Comparison of ENCODE assay signal across 1 cellular context in the genomic region with DNA sequence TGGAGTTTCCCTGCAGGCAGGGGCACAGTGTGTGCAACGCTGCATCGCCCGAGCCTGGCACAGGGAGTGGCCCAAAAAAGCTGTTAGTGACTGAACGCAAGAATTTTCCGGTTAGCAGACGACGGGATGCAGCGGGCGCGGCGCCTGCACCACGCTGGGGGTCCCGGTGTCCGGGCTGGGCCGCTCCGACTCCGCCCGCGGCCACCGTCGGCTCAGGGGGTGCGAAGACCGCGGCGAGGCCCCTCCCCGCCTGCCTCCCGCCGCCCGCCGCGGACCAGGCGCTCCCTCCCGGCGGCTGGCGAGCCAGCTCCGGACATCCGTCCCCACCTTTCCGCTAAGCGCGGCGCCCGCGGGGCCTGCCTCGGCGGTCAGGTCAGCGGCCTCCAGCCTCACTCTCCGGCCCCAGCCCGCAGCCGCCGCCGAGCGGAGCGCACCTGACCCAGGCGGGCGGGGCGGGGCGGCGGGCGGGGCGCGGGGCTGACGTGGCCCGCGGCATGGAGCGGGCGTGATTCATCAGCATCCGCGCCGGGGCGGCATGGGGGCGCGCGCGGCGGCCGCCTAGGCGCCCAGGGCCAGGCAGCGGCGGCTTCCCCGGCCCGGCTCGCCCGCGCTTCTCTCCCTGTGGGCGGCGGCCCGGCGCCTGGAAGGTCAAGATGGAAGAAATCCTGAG.
TF ChIP-seq lines count a peak whose summit lies in the region.

TSS of gene ARFGEF3 (plus strand) at position 506 of the 670 bp plus-strand sequence. CDS start at position 654, 148 bp downstream.

TF ChIP-seq in HepG2, 621 proteins besides CTCF, POLR2A, EP300 and RAD21 (continued from another document and continues in another):
- TF ChIP-seq, protein P1, sequence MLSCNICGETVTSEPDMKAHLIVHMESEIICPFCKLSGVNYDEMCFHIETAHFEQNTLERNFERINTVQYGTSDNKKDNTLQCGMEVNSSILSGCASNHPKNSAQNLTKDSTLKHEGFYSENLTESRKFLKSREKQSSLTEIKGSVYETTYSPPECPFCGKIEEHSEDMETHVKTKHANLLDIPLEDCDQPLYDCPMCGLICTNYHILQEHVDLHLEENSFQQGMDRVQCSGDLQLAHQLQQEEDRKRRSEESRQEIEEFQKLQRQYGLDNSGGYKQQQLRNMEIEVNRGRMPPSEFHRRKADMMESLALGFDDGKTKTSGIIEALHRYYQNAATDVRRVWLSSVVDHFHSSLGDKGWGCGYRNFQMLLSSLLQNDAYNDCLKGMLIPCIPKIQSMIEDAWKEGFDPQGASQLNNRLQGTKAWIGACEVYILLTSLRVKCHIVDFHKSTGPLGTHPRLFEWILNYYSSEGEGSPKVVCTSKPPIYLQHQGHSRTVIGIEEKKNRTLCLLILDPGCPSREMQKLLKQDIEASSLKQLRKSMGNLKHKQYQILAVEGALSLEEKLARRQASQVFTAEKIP (CRISPR knock-in tag; IDR thresholded peaks at IDR 0.05; ENCODE audit: borderline replicate concordance), result no peak
- TF ChIP-seq ZNF644 (CRISPR knock-in tag; IDR thresholded peaks at IDR 0.05; ENCODE audit: low read depth) (no peak), ETV6 (CRISPR knock-in tag; conservative IDR thresholded peaks at IDR 0.05) (0 out of 2 replicates have a peak, but pooled peaks have one; percentile 27), ZNF280B (CRISPR knock-in tag; IDR thresholded peaks at IDR 0.05; ENCODE audit: borderline replicate concordance) (0 out of 2 replicates have a peak, but pooled peaks have one; percentile 67), SAP130 (CRISPR knock-in tag; IDR thresholded peaks at IDR 0.05; ENCODE audit: low read depth) (peak; percentile 30), NFRKB (IDR thresholded peaks at IDR 0.05) (no peak), CAMTA2 (CRISPR knock-in tag; IDR thresholded peaks at IDR 0.05; ENCODE audit: borderline replicate concordance) (0 out of 2 replicates have a peak, but pooled peaks have one; percentile 21), ISL2 (CRISPR knock-in tag; IDR thresholded peaks at IDR 0.05) (no peak), SMC3 (IDR thresholded peaks at IDR 0.05; ENCODE audit: low read length) (no peak), CBX5 (CRISPR knock-in tag; IDR thresholded peaks at IDR 0.05; ENCODE audit: borderline replicate concordance) (no peak), JDP2 (CRISPR knock-in tag; IDR thresholded peaks at IDR 0.05; ENCODE audit: borderline replicate concordance) (peak; percentile 40; the same call in 1 of the 2 replicates), ZNF879 (CRISPR knock-in tag; IDR thresholded peaks at IDR 0.05) (no peak), ATF2 (CRISPR knock-in tag; IDR thresholded peaks at IDR 0.05) (no peak), MED13 (CRISPR knock-in tag; IDR thresholded peaks at IDR 0.05) (no peak; the same call in 1 of the 2 replicates), EHMT2 (IDR thresholded peaks at IDR 0.05; ENCODE audit: borderline replicate concordance, low read depth, low read length) (no peak), FOXA3 (CRISPR knock-in tag; IDR thresholded peaks at IDR 0.05) (no peak), RARG (CRISPR knock-in tag; IDR thresholded peaks at IDR 0.05; ENCODE audit: low read depth) (no peak), THYN1 (CRISPR knock-in tag; IDR thresholded peaks at IDR 0.05; ENCODE audit: borderline replicate concordance, low read depth) (no peak), ZNF639 (CRISPR knock-in tag; conservative IDR thresholded peaks at IDR 0.05) (no peak), NONO (IDR thresholded peaks at IDR 0.05) (no peak), NONO (CRISPR knock-in tag; conservative IDR thresholded peaks at IDR 0.05) (no peak), MAFF (IDR thresholded peaks at IDR 0.05; ENCODE audit: low read depth, low read length) (no peak), ZIK1 (CRISPR knock-in tag; IDR thresholded peaks at IDR 0.05; ENCODE audit: borderline replicate concordance, low read depth) (peak; percentile 67; the same call in 1 of the 2 replicates), SALL1 (CRISPR knock-in tag; IDR thresholded peaks at IDR 0.05) (peak; percentile 17; the same call in 1 of the 2 replicates), ZBTB25 (CRISPR knock-in tag; IDR thresholded peaks at IDR 0.05) (no peak), FOXJ3 (CRISPR knock-in tag; IDR thresholded peaks at IDR 0.05; ENCODE audit: borderline replicate concordance) (no peak), ZNF451 (CRISPR knock-in tag; IDR thresholded peaks at IDR 0.05) (no peak), JARID2 (CRISPR knock-in tag; IDR thresholded peaks at IDR 0.05; ENCODE audit: insufficient replicate concordance) (no peak), IKZF5 (CRISPR knock-in tag; IDR thresholded peaks at IDR 0.05) (no peak), DR1 (CRISPR knock-in tag; IDR thresholded peaks at IDR 0.05) (no peak; the same call in 1 of the 2 replicates)
- TF ChIP-seq, protein P2, sequence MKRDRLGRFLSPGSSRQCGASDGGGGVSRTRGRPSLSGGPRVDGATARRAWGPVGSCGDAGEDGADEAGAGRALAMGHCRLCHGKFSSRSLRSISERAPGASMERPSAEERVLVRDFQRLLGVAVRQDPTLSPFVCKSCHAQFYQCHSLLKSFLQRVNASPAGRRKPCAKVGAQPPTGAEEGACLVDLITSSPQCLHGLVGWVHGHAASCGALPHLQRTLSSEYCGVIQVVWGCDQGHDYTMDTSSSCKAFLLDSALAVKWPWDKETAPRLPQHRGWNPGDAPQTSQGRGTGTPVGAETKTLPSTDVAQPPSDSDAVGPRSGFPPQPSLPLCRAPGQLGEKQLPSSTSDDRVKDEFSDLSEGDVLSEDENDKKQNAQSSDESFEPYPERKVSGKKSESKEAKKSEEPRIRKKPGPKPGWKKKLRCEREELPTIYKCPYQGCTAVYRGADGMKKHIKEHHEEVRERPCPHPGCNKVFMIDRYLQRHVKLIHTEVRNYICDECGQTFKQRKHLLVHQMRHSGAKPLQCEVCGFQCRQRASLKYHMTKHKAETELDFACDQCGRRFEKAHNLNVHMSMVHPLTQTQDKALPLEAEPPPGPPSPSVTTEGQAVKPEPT (CRISPR knock-in tag; IDR thresholded peaks at IDR 0.05; ENCODE audit: low read depth), result peak; percentile 49; the same call in 1 of the 2 replicates
- TF ChIP-seq, protein P3, sequence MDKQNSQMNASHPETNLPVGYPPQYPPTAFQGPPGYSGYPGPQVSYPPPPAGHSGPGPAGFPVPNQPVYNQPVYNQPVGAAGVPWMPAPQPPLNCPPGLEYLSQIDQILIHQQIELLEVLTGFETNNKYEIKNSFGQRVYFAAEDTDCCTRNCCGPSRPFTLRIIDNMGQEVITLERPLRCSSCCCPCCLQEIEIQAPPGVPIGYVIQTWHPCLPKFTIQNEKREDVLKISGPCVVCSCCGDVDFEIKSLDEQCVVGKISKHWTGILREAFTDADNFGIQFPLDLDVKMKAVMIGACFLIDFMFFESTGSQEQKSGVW (CRISPR knock-in tag; IDR thresholded peaks at IDR 0.05; ENCODE audit: borderline replicate concordance), result no peak
- TF ChIP-seq, protein P4, sequence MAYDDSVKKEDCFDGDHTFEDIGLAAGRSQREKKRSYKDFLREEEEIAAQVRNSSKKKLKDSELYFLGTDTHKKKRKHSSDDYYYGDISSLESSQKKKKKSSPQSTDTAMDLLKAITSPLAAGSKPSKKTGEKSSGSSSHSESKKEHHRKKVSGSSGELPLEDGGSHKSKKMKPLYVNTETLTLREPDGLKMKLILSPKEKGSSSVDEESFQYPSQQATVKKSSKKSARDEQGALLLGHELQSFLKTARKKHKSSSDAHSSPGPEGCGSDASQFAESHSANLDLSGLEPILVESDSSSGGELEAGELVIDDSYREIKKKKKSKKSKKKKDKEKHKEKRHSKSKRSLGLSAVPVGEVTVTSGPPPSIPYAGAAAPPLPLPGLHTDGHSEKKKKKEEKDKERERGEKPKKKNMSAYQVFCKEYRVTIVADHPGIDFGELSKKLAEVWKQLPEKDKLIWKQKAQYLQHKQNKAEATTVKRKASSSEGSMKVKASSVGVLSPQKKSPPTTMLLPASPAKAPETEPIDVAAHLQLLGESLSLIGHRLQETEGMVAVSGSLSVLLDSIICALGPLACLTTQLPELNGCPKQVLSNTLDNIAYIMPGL (CRISPR knock-in tag; IDR thresholded peaks at IDR 0.05; ENCODE audit: borderline replicate concordance in 1 of 2, low read depth in 1 of 2), result peak; percentile 27 to 34; a peak in 2 of 4 replicates
- TF ChIP-seq, protein P5, sequence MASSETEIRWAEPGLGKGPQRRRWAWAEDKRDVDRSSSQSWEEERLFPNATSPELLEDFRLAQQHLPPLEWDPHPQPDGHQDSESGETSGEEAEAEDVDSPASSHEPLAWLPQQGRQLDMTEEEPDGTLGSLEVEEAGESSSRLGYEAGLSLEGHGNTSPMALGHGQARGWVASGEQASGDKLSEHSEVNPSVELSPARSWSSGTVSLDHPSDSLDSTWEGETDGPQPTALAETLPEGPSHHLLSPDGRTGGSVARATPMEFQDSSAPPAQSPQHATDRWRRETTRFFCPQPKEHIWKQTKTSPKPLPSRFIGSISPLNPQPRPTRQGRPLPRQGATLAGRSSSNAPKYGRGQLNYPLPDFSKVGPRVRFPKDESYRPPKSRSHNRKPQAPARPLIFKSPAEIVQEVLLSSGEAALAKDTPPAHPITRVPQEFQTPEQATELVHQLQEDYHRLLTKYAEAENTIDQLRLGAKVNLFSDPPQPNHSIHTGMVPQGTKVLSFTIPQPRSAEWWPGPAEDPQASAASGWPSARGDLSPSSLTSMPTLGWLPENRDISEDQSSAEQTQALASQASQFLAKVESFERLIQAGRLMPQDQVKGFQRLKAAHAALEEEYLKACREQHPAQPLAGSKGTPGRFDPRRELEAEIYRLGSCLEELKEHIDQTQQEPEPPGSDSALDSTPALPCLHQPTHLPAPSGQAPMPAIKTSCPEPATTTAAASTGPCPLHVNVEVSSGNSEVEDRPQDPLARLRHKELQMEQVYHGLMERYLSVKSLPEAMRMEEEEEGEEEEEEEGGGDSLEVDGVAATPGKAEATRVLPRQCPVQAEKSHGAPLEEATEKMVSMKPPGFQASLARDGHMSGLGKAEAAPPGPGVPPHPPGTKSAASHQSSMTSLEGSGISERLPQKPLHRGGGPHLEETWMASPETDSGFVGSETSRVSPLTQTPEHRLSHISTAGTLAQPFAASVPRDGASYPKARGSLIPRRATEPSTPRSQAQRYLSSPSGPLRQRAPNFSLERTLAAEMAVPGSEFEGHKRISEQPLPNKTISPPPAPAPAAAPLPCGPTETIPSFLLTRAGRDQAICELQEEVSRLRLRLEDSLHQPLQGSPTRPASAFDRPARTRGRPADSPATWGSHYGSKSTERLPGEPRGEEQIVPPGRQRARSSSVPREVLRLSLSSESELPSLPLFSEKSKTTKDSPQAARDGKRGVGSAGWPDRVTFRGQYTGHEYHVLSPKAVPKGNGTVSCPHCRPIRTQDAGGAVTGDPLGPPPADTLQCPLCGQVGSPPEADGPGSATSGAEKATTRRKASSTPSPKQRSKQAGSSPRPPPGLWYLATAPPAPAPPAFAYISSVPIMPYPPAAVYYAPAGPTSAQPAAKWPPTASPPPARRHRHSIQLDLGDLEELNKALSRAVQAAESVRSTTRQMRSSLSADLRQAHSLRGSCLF (CRISPR knock-in tag; IDR thresholded peaks at IDR 0.05; ENCODE audit: borderline replicate concordance), result no peak
